ENCODE assay signal across 21 cellular contexts in the genomic region with DNA sequence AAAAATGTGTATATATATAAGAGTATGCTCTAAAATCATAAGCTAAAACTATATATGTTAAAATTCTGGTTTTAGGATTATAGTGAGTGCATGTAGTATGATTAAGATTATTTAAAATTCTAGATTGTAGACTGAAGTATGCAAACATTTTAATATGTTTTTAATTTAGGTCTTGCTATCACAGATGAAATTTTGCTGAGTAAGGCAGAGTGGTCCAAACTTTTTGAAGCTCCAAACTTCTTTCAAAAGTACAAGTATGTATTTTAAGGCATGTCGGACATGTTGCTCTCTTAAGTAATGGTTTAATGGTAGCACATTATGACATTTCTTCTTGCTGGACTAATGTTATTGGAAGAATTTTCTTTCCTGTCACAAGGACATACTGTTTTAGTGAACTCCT.
"Had no signal": no experiment of that assay in that cellular context is flagged by ENCODE, and none has a peak within 500 bp of the region (broad histone marks: within the 10 kb centered on the region; RNA-seq: fewer than 3 reads in every experiment).

No MANE protein-coding gene starts in this region.

- H3K27ac ChIP-seq: coronary artery, epithelial cell of prostate, heart left ventricle, neutrophil, thoracic aorta, WERI-Rb-1 had no signal

- H3K27ac Mint-ChIP-seq: nephron, type B pancreatic cell had no signal

- H3K4me3 Mint-ChIP-seq: nephron, T-cell, type B pancreatic cell had no signal

- H3K27me3 ChIP-seq: heart left ventricle, neutrophil, pancreas had no signal

- H3K4me1 Mint-ChIP-seq: nephron had no signal

- H3K9me3 ChIP-seq: heart left ventricle, neutrophil, pancreas, thoracic aorta had no signal

- H3K4me1 ChIP-seq: heart left ventricle had no signal

- H3K9me3 Mint-ChIP-seq: nephron, T-cell, type B pancreatic cell had no signal

- ATAC-seq: heart left ventricle, left ventricle myocardium superior, pancreas, right cardiac atrium, T-cell had no signal

- H3K4me3 ChIP-seq: coronary artery, heart left ventricle, pancreas, thoracic aorta had no signal

- DNase-seq: activated CD4-positive, alpha-beta T cell treated with anti-CD3 and anti-CD28 coated beads, Interleukin-2, amount 50 U/mL, for 48 hours; activated CD4-positive, CD25-positive, alpha-beta regulatory T cell treated with anti-CD3 and anti-CD28 coated beads, Interleukin-2, amount 50 U/mL, for 72 hours; activated effector memory CD4-positive, alpha-beta T cell treated with Interleukin-2 at 50 U/mL for 16 hours; activated naive CD4-positive, alpha-beta T cell treated with anti-CD3 and anti-CD28 coated beads, Interleukin-2, amount 50 U/mL, for 16 hours; activated T-cell treated with anti-CD3 and anti-CD28 coated beads, Interleukin-2, amount 50 U/mL, for 48 hours; amniotic stem cell; cerebellar nuclear complex; heart left ventricle; left ventricle myocardium superior; mammary epithelial cell; pancreas; right cardiac atrium; stimulated activated CD4-positive, alpha-beta T cell treated with anti-CD3 and anti-CD28 coated beads, Interleukin-12 subunit alpha, Interleukin-12 subunit beta, amount 100 ng/mL, for 4 hours; T-cell; WERI-Rb-1 had no signal

- H3K27me3 Mint-ChIP-seq: T-cell, type B pancreatic cell had no signal
